In genomic region chr1:100988121-100988520, GRCh38 we compare ENCODE assay signal across 22 cellular contexts. TPM values are rescaled to one million over a fixed set of nuclear protein-coding genes. Genes with fewer than 3 reads are reported as not detected.
DNase-seq lines count a peak whose midpoint lies in the region; ATAC-seq, FAIRE-seq and TF ChIP-seq lines count a peak whose summit lies in the region.
"Had no signal": no experiment of that assay in that cellular context is flagged by ENCODE, and none has a peak within 500 bp of the region (broad histone marks: within the 10 kb centered on the region; RNA-seq: fewer than 3 reads in every experiment).

No MANE protein-coding gene starts in this region.

- FAIRE-seq in kidney (lab: Jason Lieb, UNC) = no peak
- FAIRE-seq: GM12878 had no signal

- no peak overlapping the region for H3K9ac ChIP-seq in kidney (ENCODE audit: low read length in 2 of 2)
- H3K9ac ChIP-seq: BLaER1, KMS-11 had no signal

- no peaks in the 10 kb centered on the region for H3K27me3 ChIP-seq in AG04450 (ENCODE audit: control insufficient read depth, insufficient read depth, low read length)
- H3K27me3 ChIP-seq in naive thymus-derived CD4-positive, alpha-beta T cell (ENCODE audit: control insufficient read depth in 2 of 2, insufficient read depth in 2 of 2, low read length in 2 of 2) = no peaks in the 10 kb centered on the region
- H3K27me3 ChIP-seq: BLaER1, Peyer's patch had no signal

- POLR2A ChIA-PET in AG04450 (lab: Yijun Ruan, JAX) = interaction anchor here (0.7 to 1.7 kb wide), 4 partner anchors 10 to 250 kb away, joined by 3 to 8 read pairs (median 3); no protein-coding TSS in a partner anchor
- POLR2A ChIA-PET in naive thymus-derived CD4-positive, alpha-beta T cell (lab: Charles Lee) = interaction anchor here (0.8 to 1.7 kb wide), 4 partner anchors 15 to 86 kb away, joined by 3 to 5 read pairs (median 4); no protein-coding TSS in a partner anchor

- no peak for TF ChIP-seq CTCF in AG04450 (IDR thresholded peaks at IDR 0.05; ENCODE audit: low read depth, low read length)
- no peak for TF ChIP-seq CTCF in fibroblast of villous mesenchyme (IDR thresholded peaks at IDR 0.05; ENCODE audit: insufficient read depth, low read depth, low read length)
- no peak for TF ChIP-seq CTCF in kidney (IDR thresholded peaks at IDR 0.05; ENCODE audit: borderline replicate concordance, extremely low read depth, insufficient read depth)

- CTCF ChIA-PET in AG04450 (lab: Charles Lee) = interaction anchor here (0.9 to 2.5 kb wide), 3 partner anchors 250 to 300 kb away, joined by 3 to 14 read pairs (median 8); no protein-coding TSS in a partner anchor
- CTCF ChIA-PET in naive thymus-derived CD4-positive, alpha-beta T cell (lab: Charles Lee) = interaction anchor here (1.4 to 1.9 kb wide), 2 partner anchors 12 to 46 kb away, joined by 3 to 4 read pairs; no protein-coding TSS in a partner anchor

- H3K36me3 Mint-ChIP-seq in naive thymus-derived CD4-positive, alpha-beta T cell = peaks cover 15 to 65% (median 63%) of the 10 kb centered on the region in 5 donors

- no peaks in the 10 kb centered on the region for H3K27me3 Mint-ChIP-seq in naive thymus-derived CD4-positive, alpha-beta T cell
- H3K27me3 Mint-ChIP-seq: CD4-positive, alpha-beta memory T cell had no signal

- H3K27ac Mint-ChIP-seq in naive thymus-derived CD4-positive, alpha-beta T cell = peak overlapping the region in 6 of 9 donors; percentile 2 to 70 (median 26)

- no peak overlapping the region for H3K4me3 ChIP-seq in AG04450 (ENCODE audit: low read depth, low read length)
- H3K4me3 ChIP-seq in fibroblast of villous mesenchyme (ENCODE audit: low read depth, low read length) = no peak overlapping the region
- H3K4me3 ChIP-seq in naive thymus-derived CD4-positive, alpha-beta T cell (ENCODE audit: low read length) = no peak overlapping the region
- no peak overlapping the region for H3K4me3 ChIP-seq in kidney (ENCODE audit: low read length in 2 of 2)
- H3K4me3 ChIP-seq: BLaER1, GM12878, HAP-1, Peyer's patch had no signal

- no peak for ATAC-seq in naive thymus-derived CD4-positive, alpha-beta T cell
- no peak for ATAC-seq in HG03108 (IDR thresholded peaks at IDR 0.05; ENCODE audit: unreplicated experiment)
- ATAC-seq: GM12878, SK-N-SH treated with all-trans-retinoic acid at 6 μM for 48 hours had no signal

- H3K9me3 Mint-ChIP-seq in naive thymus-derived CD4-positive, alpha-beta T cell = peaks cover 0 to 12% (median 0%) of the 10 kb centered on the region in 11 donors
- H3K9me3 Mint-ChIP-seq: CD4-positive, alpha-beta memory T cell had no signal

- peaks cover 0 to 25% (median 0%) of the 10 kb centered on the region in 3 experiments for H3K36me3 ChIP-seq in naive thymus-derived CD4-positive, alpha-beta T cell (ENCODE audit: control insufficient read depth in 2 of 3, insufficient read depth in 3 of 3, low read length in 3 of 3)
- H3K36me3 ChIP-seq in kidney (ENCODE audit: control insufficient read depth in 1 of 2, insufficient read depth in 2 of 2, low read length in 2 of 2) = no peaks in the 10 kb centered on the region
- H3K36me3 ChIP-seq: Peyer's patch had no signal

- H3K4me1 Mint-ChIP-seq in naive thymus-derived CD4-positive, alpha-beta T cell = peaks cover 0 to 44% (median 31%) of the 10 kb centered on the region in 7 donors

- no peaks in the 10 kb centered on the region for H3K4me1 ChIP-seq in naive thymus-derived CD4-positive, alpha-beta T cell (ENCODE audit: control insufficient read depth in 2 of 2, insufficient read depth in 2 of 2, low read length in 2 of 2)
- no peaks in the 10 kb centered on the region for H3K4me1 ChIP-seq in kidney (ENCODE audit: control insufficient read depth in 1 of 2, insufficient read depth in 1 of 2, low read depth in 1 of 2, low read length in 2 of 2)
- H3K4me1 ChIP-seq: HAP-1, Peyer's patch had no signal

- DNase-seq in AG04450 (ENCODE audit: low read depth, low spot score) (peak; percentile 67), H4 (ENCODE audit: low spot score) (peak; percentile 25), fibroblast of villous mesenchyme (ENCODE audit: low read depth) (peak; percentile 82), AML-193 (lab: John Stamatoyannopoulos, UW) (no peak), kidney (no peak)
- DNase-seq in naive thymus-derived CD4-positive, alpha-beta T cell = no peak
- DNase-seq: CD4-positive, alpha-beta memory T cell; DND-41; MV-4-11; NCI-H1105 treated with DMSO at 0.1 percent for 48 hours; NCI-H2081; NCI-H2171 treated with DMSO at 0.1 percent for 48 hours; NCI-H524 treated with DMSO at 0.1 percent for 48 hours; NCI-H82; Peyer's patch had no signal

- H3K27ac ChIP-seq in AG04450 (ENCODE audit: low read depth, low read length) (peak overlapping the region; percentile 60), kidney (ENCODE audit: low read depth in 2 of 2, low read length in 2 of 2) (no peak overlapping the region)
- H3K27ac ChIP-seq in naive thymus-derived CD4-positive, alpha-beta T cell (ENCODE audit: low read depth, low read length) = no peak overlapping the region
- H3K27ac ChIP-seq: BLaER1, HL-60, KMS-11, Peyer's patch had no signal

- H3K9me3 ChIP-seq in AG04450 (ENCODE audit: control insufficient read depth, insufficient read depth, low read length) (no peaks in the 10 kb centered on the region), kidney (ENCODE audit: control insufficient read depth in 1 of 2, low read length in 2 of 2) (no peaks in the 10 kb centered on the region)
- H3K9me3 ChIP-seq in naive thymus-derived CD4-positive, alpha-beta T cell (ENCODE audit: control insufficient read depth in 2 of 3, low read length in 3 of 3) = no peaks in the 10 kb centered on the region
- H3K9me3 ChIP-seq: BLaER1, HAP-1, Peyer's patch had no signal

- no peak overlapping the region for H3K4me3 Mint-ChIP-seq in naive thymus-derived CD4-positive, alpha-beta T cell

- intact Hi-C loops in naive thymus-derived CD4-positive, alpha-beta T cell (cut with micrococcal nuclease) = loop anchor here in 1 of 2 donors (2.0 kb wide), 1 partner anchor 17 kb away; no protein-coding TSS in a partner anchor
- intact Hi-C loops in kidney (cut with DNase I) = no loop called here

RNA-seq across cellular contexts. Expression of gene DPH5, which starts 37.5 kb away (rescaled TPM):
- polyA plus RNA-seq in AG04450 (2011; rRNA removed) (68.6 and 87.4 TPM in 2 replicates), kidney (ENCODE audit: insufficient read depth, low read depth, low replicate concordance) (44.9 TPM)
- polyA minus RNA-seq in AG04450 (2011; rRNA and poly(A)+ RNA removed) = 15.5 and 20.5 TPM in 2 replicates
- 37.2 and 49.6 TPM in 2 replicates for total RNA-seq in H4 (2014; rRNA removed; shearing (Covaris generic))
- total RNA-seq in fibroblast of villous mesenchyme (27.7 and 32.0 TPM in 2 replicates), kidney (19.7 TPM)
- total RNA-seq in naive thymus-derived CD4-positive, alpha-beta T cell = 10 to 100 TPM; 26.3 to 72.2 (median 45.3) TPM
- 10 to 100 TPM; 53.7 to 57.4 TPM for polyA plus RNA-seq in naive thymus-derived CD4-positive, alpha-beta T cell

Comparison
In these comparisons a context has a peak if more than half of its experiments do, and no peak if none do; other contexts are left out.
1. DNase-seq: peak in AG04450 (single experiment), H4 (single experiment) and fibroblast of villous mesenchyme (single experiment); none in naive thymus-derived CD4-positive, alpha-beta T cell (0 of 9), AML-193 (0 of 2) and kidney (single experiment).